Comparison of ENCODE assay signal across 1 cellular context in genomic region chr19:7617172-7617571, GRCh38.
TF ChIP-seq lines count a peak whose summit lies in the region.

No MANE protein-coding gene starts in this region.

TF ChIP-seq in K562, 482 proteins besides CTCF, POLR2A, EP300 and RAD21:
- TF ChIP-seq ZNF408 (CRISPR knock-in tag; IDR thresholded peaks at IDR 0.05; ENCODE audit: low read depth), result no peak
- no peak for TF ChIP-seq LEF1 (IDR thresholded peaks at IDR 0.05)
- TF ChIP-seq POLR2G (IDR thresholded peaks at IDR 0.05; ENCODE audit: low read depth, low read length), result 0 out of 2 replicates have a peak, but pooled peaks have one; percentile 10
- 0 out of 2 replicates have a peak, but pooled peaks have one; percentile 14 for TF ChIP-seq ZBTB33 (CRISPR knock-in tag; IDR thresholded peaks at IDR 0.05)
- no peak for TF ChIP-seq MLX (CRISPR knock-in tag; conservative IDR thresholded peaks at IDR 0.05)
- no peak for TF ChIP-seq HIVEP1 (CRISPR knock-in tag; IDR thresholded peaks at IDR 0.05)
TF ChIP-seq in K562: peak in this region for 2.
